16 cellular contexts compared by ENCODE assay signal in the genomic region with DNA sequence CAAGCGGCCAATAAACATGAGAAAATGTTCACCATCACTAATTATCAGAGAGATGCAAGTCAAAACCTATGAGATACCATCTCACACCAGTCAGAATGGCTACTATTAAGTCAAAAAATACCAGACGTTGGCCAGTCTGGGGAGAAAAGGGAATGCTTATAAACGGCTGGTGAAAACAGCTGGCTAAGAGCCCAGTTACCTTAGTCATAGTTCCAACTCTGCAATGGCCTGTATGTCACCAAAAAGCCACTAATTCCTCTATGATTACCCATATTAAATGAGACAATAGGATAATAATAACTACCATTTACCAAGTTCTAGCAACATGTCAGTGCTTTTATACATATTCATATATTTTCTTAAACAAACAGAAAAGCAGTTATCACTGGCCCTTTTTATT. TPM values are rescaled to one million over a fixed set of nuclear protein-coding genes. Genes with fewer than 3 reads are reported as not detected.
A peak's percentile ranks its signal among the peaks of the same experiment; 100 is the strongest.
DNase-seq lines count a peak whose midpoint lies in the region; ATAC-seq, FAIRE-seq and TF ChIP-seq lines count a peak whose summit lies in the region.
"Had no signal": no experiment of that assay in that cellular context is flagged by ENCODE, and none has a peak within 500 bp of the region (broad histone marks: within the 10 kb centered on the region; RNA-seq: fewer than 3 reads in every experiment).

No MANE protein-coding gene starts in this region.

- POLR2A ChIA-PET in MCF 10A (lab: Yijun Ruan, JAX), result no interaction called here

- H3K27ac Mint-ChIP-seq in MCF 10A (ENCODE audit: low read depth, unreplicated experiment), result no peak overlapping the region
- H3K27ac Mint-ChIP-seq in astrocyte (ENCODE audit: unreplicated experiment), result peak overlapping the region; percentile 68
- H3K27ac Mint-ChIP-seq: nephron progenitor cell had no signal

- H4K20me1 ChIP-seq in astrocyte (ENCODE audit: insufficient read depth, low read length), result peaks cover 12% of the 10 kb centered on the region

- TF ChIP-seq POLR2A in breast epithelium (IDR thresholded peaks at IDR 0.05), result no peak

- DNase-seq in MCF 10A (ENCODE audit: unreplicated experiment), result peak; percentile 60
- DNase-seq in breast epithelium (ENCODE audit: low spot score in 2 of 2), result no peak
- peak; percentile 80 for DNase-seq in astrocyte (ENCODE audit: low read depth)
- peak; percentile 82 to 89 for DNase-seq in foreskin fibroblast
- DNase-seq in aorta, result no peak
- DNase-seq in DMS114 treated with DMSO at 0.1 percent for 48 hours (lab: John Stamatoyannopoulos, UW; ENCODE audit: unreplicated experiment), result no peak
- no peak for DNase-seq in stimulated activated CD4-positive, alpha-beta T cell treated with anti-CD3 and anti-CD28 coated beads, Interleukin-1b, Interleukin-23, amount 100 ng/mL, for 48 hours
- DNase-seq: activated gamma-delta T cell treated with Interleukin-2 at 50 U/mL for 16 hours; cerebellar nuclear complex; left colon; NCI-H2107; nephron progenitor cell; stimulated activated CD4-positive, alpha-beta T cell treated with anti-CD3 and anti-CD28 coated beads, Interleukin-12 subunit alpha, Interleukin-12 subunit beta, amount 100 ng/mL, for 4 hours had no signal

- intact Hi-C loops in MCF 10A (cut with micrococcal nuclease), result no loop called here
- intact Hi-C loops in breast epithelium (cut with DNase I; ENCODE audit: low total_unique reads), result no loop called here
- intact Hi-C loops in aorta (cut with DNase I), result no loop called here

- H3K9me3 Mint-ChIP-seq in MCF 10A (ENCODE audit: unreplicated experiment), result no peaks in the 10 kb centered on the region
- H3K9me3 Mint-ChIP-seq in astrocyte (ENCODE audit: unreplicated experiment), result peaks cover 2% of the 10 kb centered on the region
- H3K9me3 Mint-ChIP-seq: nephron progenitor cell had no signal

- no peaks in the 10 kb centered on the region for H3K27me3 ChIP-seq in breast epithelium
- H3K27me3 ChIP-seq in astrocyte (ENCODE audit: insufficient read depth, low read length), result no peaks in the 10 kb centered on the region
- H3K27me3 ChIP-seq in aorta (ENCODE audit: control insufficient read depth in 1 of 2, insufficient read depth in 2 of 2, low read length in 1 of 2), result no peaks in the 10 kb centered on the region
- H3K27me3 ChIP-seq: gastroesophageal sphincter had no signal

- H3K36me3 Mint-ChIP-seq in MCF 10A (ENCODE audit: insufficient read depth, unreplicated experiment), result peaks cover 24% of the 10 kb centered on the region
- peaks cover 26% of the 10 kb centered on the region for H3K36me3 Mint-ChIP-seq in astrocyte (ENCODE audit: low read depth, unreplicated experiment)

- H3K4me3 Mint-ChIP-seq in MCF 10A (ENCODE audit: unreplicated experiment) (no peak overlapping the region), astrocyte (ENCODE audit: unreplicated experiment) (peak overlapping the region; percentile 1)
- H3K4me3 Mint-ChIP-seq: nephron progenitor cell had no signal

- WGBS in aorta, 2 donors, result 28 to 32% methylated on average over 3 of the region's 3 CpGs

- H3K9ac ChIP-seq in astrocyte (ENCODE audit: low read length), result no peak overlapping the region

- H3K4me1 Mint-ChIP-seq in MCF 10A (ENCODE audit: insufficient read depth, unreplicated experiment) (peaks cover 8% of the 10 kb centered on the region), astrocyte (ENCODE audit: low read depth, unreplicated experiment) (peaks cover 56% of the 10 kb centered on the region)

- TF ChIP-seq CTCF in MCF 10A (IDR thresholded peaks at IDR 0.05; ENCODE audit: unreplicated experiment) (no peak), breast epithelium (IDR thresholded peaks at IDR 0.05) (no peak), astrocyte (IDR thresholded peaks at IDR 0.05; ENCODE audit: insufficient read depth, low read depth, low read length) (no peak), foreskin fibroblast (IDR thresholded peaks at IDR 0.05; ENCODE audit: low read depth, low read length) (no peak)

- H2AFZ ChIP-seq in astrocyte (ENCODE audit: low read depth, low read length), result no peak overlapping the region

- BruUV-seq in MCF 10A (replicated peaks; lab: Mats Ljungman, UMichigan), result no TSS peak

- H3K4me1 ChIP-seq in breast epithelium (no peaks in the 10 kb centered on the region), astrocyte (ENCODE audit: insufficient read depth, low read length) (peaks cover 30% of the 10 kb centered on the region), aorta (ENCODE audit: control insufficient read depth in 1 of 2, insufficient read depth in 2 of 2, low read length in 2 of 2) (peaks cover 2 to 8% of the 10 kb centered on the region in 2 donors)

- peak overlapping the region; percentile 16 for H3K4me2 ChIP-seq in astrocyte (ENCODE audit: low read length)

- ATAC-seq in aorta (ENCODE audit: low FRiP score) (peak; percentile 42), GM21723 (IDR thresholded peaks at IDR 0.05; ENCODE audit: unreplicated experiment) (no peak)
- ATAC-seq: gastroesophageal sphincter had no signal

- H3K79me2 ChIP-seq in astrocyte (ENCODE audit: insufficient read depth, low read length), result peaks cover 10% of the 10 kb centered on the region

- H3K9me3 ChIP-seq in breast epithelium (no peaks in the 10 kb centered on the region), astrocyte (ENCODE audit: insufficient read depth, low read depth, low read length) (no peaks in the 10 kb centered on the region), aorta (ENCODE audit: control insufficient read depth, low read length) (no peaks in the 10 kb centered on the region)
- H3K9me3 ChIP-seq: gastroesophageal sphincter had no signal

- H3K4me3 ChIP-seq in breast epithelium (no peak overlapping the region), astrocyte (ENCODE audit: insufficient read depth, low read depth, low read length) (no peak overlapping the region), foreskin fibroblast (ENCODE audit: low read depth in 1 of 2, low read length in 2 of 2) (no peak overlapping the region), aorta (ENCODE audit: low read length in 2 of 2) (no peak overlapping the region)
- H3K4me3 ChIP-seq: gastroesophageal sphincter had no signal

- CTCF ChIA-PET in MCF 10A (lab: Yijun Ruan, JAX), result interaction anchor here (0.7 to 2.3 kb wide), 3 partner anchors 8 to 252 kb away, joined by 4 to 12 read pairs (median 6); no protein-coding TSS in a partner anchor

- H3K27me3 Mint-ChIP-seq in MCF 10A (ENCODE audit: insufficient read depth, unreplicated experiment) (no peaks in the 10 kb centered on the region), astrocyte (ENCODE audit: low read depth, unreplicated experiment) (no peaks in the 10 kb centered on the region)

- H3K27ac ChIP-seq in breast epithelium, result no peak overlapping the region
- peak overlapping the region; percentile 39 for H3K27ac ChIP-seq in astrocyte (ENCODE audit: low read depth, low read length)
- peak overlapping the region; percentile 46 to 89 for H3K27ac ChIP-seq in aorta (ENCODE audit: low read depth in 1 of 2, low read length in 2 of 2)
- H3K27ac ChIP-seq: gastroesophageal sphincter had no signal

- FAIRE-seq in astrocyte (lab: Jason Lieb, UNC), result peak; percentile 75
- FAIRE-seq: A204.1 had no signal

- H3K36me3 ChIP-seq in breast epithelium, result no peaks in the 10 kb centered on the region
- peaks cover 3% of the 10 kb centered on the region for H3K36me3 ChIP-seq in astrocyte (ENCODE audit: insufficient read depth, low read length)
- no peaks in the 10 kb centered on the region for H3K36me3 ChIP-seq in aorta (ENCODE audit: control insufficient read depth in 1 of 2, insufficient read depth in 2 of 2, low read length in 1 of 2)

RNA-seq across cellular contexts. Expression of a gene that starts 42.9 kb away (rescaled TPM):
- total RNA-seq in MCF 10A (2022) (11.3 and 19.6 TPM in 2 replicates), breast epithelium (10 to 100 TPM in 1 of 3 donors, 1 to 10 TPM in 2; 3.8 to 17.4 (median 7.0) TPM), astrocyte (6.2 and 8.8 TPM in 2 replicates), aorta (10 to 100 TPM; 16.3 to 19.5 TPM)
- 10 to 100 TPM in 1 of 2 donors, 1 to 10 TPM in 1; 2.3 to 16.3 TPM for polyA plus RNA-seq in aorta

RNA-seq across cellular contexts. Expression of a gene that starts 52.9 kb away (rescaled TPM):
- total RNA-seq in MCF 10A (2022) (26.7 and 39.8 TPM in 2 replicates), breast epithelium (10 to 100 TPM; 11.8 to 38.6 (median 37.4) TPM), astrocyte (24.4 and 30.8 TPM in 2 replicates), aorta (10 to 100 TPM; 32.0 to 39.4 TPM)
- polyA plus RNA-seq in aorta, result 1 to 10 TPM; 2.4 to 9.7 TPM

Comparison
In these comparisons a context has a peak if more than half of its experiments do, and no peak if none do; other contexts are left out.
1. DNase-seq: peak in MCF 10A (single experiment), astrocyte (single experiment) and foreskin fibroblast (2 of 2); none in breast epithelium (0 of 2), aorta (0 of 2), DMS114 treated with DMSO at 0.1 percent for 48 hours (single experiment) and stimulated activated CD4-positive, alpha-beta T cell treated with anti-CD3 and anti-CD28 coated beads, Interleukin-1b, Interleukin-23, amount 100 ng/mL, for 48 hours (single experiment).
2. H3K27ac ChIP-seq: peak in astrocyte (single experiment) and aorta (2 of 2); none in breast epithelium (0 of 2).